Comparison of ENCODE assay signal across 8 cellular contexts in genomic region chr3:155995525-155996370, GRCh38.
A peak's percentile ranks its signal among the peaks of the same experiment; 100 is the strongest.
DNase-seq lines count a peak whose midpoint lies in the region; ATAC-seq and TF ChIP-seq lines count a peak whose summit lies in the region.

No MANE protein-coding gene starts in this region.

- H3K36me3 ChIP-seq in ascending aorta, result no peaks in the 10 kb centered on the region

- no peaks in the 10 kb centered on the region for H3K9me3 ChIP-seq in ascending aorta

- ATAC-seq in GM18867 (IDR thresholded peaks at IDR 0.05; ENCODE audit: unreplicated experiment) (peak; percentile 74), HG03457 (IDR thresholded peaks at IDR 0.05; ENCODE audit: unreplicated experiment) (no peak)

- DNase-seq in AG09309 (ENCODE audit: low read depth) (peak; percentile 23), NCI-H2196 (lab: John Stamatoyannopoulos, UW; ENCODE audit: unreplicated experiment) (peak; percentile 38), ascending aorta (ENCODE audit: low spot score in 2 of 2) (no peak), lung microvascular endothelial cell (ENCODE audit: low read depth in 2 of 2) (peak; percentile 60 to 69), C1 segment of cervical spinal cord (lab: John Stamatoyannopoulos, UW) (no peak)
- no peak for DNase-seq in stimulated activated CD4-positive, alpha-beta T cell treated with anti-CD3 and anti-CD28 coated beads, Interleukin-2, amount 100 ng/mL, for 48 hours

- H3K27ac ChIP-seq in ascending aorta, result no peak overlapping the region

- peaks cover 0 to 5% of the 10 kb centered on the region in 2 donors for H3K4me1 ChIP-seq in ascending aorta

- no peak overlapping the region for H3K4me3 ChIP-seq in AG09309 (ENCODE audit: control insufficient read depth, low read depth, low read length)
- no peak overlapping the region for H3K4me3 ChIP-seq in ascending aorta

- TF ChIP-seq CTCF in AG09309 (IDR thresholded peaks at IDR 0.05; ENCODE audit: control insufficient read depth, insufficient read depth, low read depth, low read length, missing control alignments) (peak; percentile 51), ascending aorta (IDR thresholded peaks at IDR 0.05) (peak in 2 of 3 experiments; percentile 31 to 57)

- intact Hi-C loops in ascending aorta (cut with DNase I), result no loop called here

- no peaks in the 10 kb centered on the region for H3K27me3 ChIP-seq in ascending aorta

Comparison
In these comparisons a context has a peak if more than half of its experiments do, and no peak if none do; other contexts are left out.
1. DNase-seq: peak in AG09309 (single experiment), NCI-H2196 (single experiment) and lung microvascular endothelial cell (2 of 2); none in ascending aorta (0 of 2), stimulated activated CD4-positive, alpha-beta T cell treated with anti-CD3 and anti-CD28 coated beads, Interleukin-2, amount 100 ng/mL, for 48 hours (0 of 2) and C1 segment of cervical spinal cord (0 of 14).